ENCODE assay signal across 12 cellular contexts in genomic region chr12:58537278-58537677, GRCh38.
A peak's percentile ranks its signal among the peaks of the same experiment; 100 is the strongest.
DNase-seq lines count a peak whose midpoint lies in the region; ATAC-seq lines count a peak whose summit lies in the region.
"Had no signal": no experiment of that assay in that cellular context is flagged by ENCODE, and none has a peak within 500 bp of the region (broad histone marks: within the 10 kb centered on the region; RNA-seq: fewer than 3 reads in every experiment).

No MANE protein-coding gene starts in this region.

- DNase-seq in EL, result peak; percentile 89
- DNase-seq in NCI-H69 (lab: John Stamatoyannopoulos, UW), result peak; percentile 19
- DNase-seq in fibroblast of gingiva (ENCODE audit: low read depth), result peak; percentile 92
- DNase-seq in renal cortical epithelial cell (ENCODE audit: low read depth), result peak; percentile 27
- no peak for DNase-seq in stimulated activated CD8-positive, alpha-beta memory T cell treated with anti-CD3 and anti-CD28 coated beads, Interleukin-4, amount 100 ng/mL, for 48 hours
- no peak for DNase-seq in NCI-H526 (lab: John Stamatoyannopoulos, UW)
- no peak for DNase-seq in activated naive CD4-positive, alpha-beta T cell treated with Interleukin-2 at 50 U/mL for 16 hours
- DNase-seq: mucosa of descending colon, NCI-H524, retina, SHP77 treated with DMSO at 0.1 percent for 48 hours had no signal

- no peak for ATAC-seq in HG02852 (IDR thresholded peaks at IDR 0.05; ENCODE audit: unreplicated experiment)
- ATAC-seq: mucosa of descending colon had no signal

Comparison
In these comparisons a context has a peak if more than half of its experiments do, and no peak if none do; other contexts are left out.
1. DNase-seq: peak in EL (single experiment), NCI-H69 (single experiment), fibroblast of gingiva (single experiment) and renal cortical epithelial cell (single experiment); none in stimulated activated CD8-positive, alpha-beta memory T cell treated with anti-CD3 and anti-CD28 coated beads, Interleukin-4, amount 100 ng/mL, for 48 hours (single experiment), NCI-H526 (0 of 2) and activated naive CD4-positive, alpha-beta T cell treated with Interleukin-2 at 50 U/mL for 16 hours (single experiment).